16 cellular contexts compared by ENCODE assay signal in genomic region chr13:82693607-82694006, GRCh38.
DNase-seq lines count a peak whose midpoint lies in the region; ATAC-seq and TF ChIP-seq lines count a peak whose summit lies in the region.
"Had no signal": no experiment of that assay in that cellular context is flagged by ENCODE, and none has a peak within 500 bp of the region (broad histone marks: within the 10 kb centered on the region; RNA-seq: fewer than 3 reads in every experiment).

No MANE protein-coding gene starts in this region.

- no peaks in the 10 kb centered on the region for H3K36me3 Mint-ChIP-seq in effector memory CD8-positive, alpha-beta T cell (ENCODE audit: insufficient read depth)
- H3K36me3 Mint-ChIP-seq: CD8-positive, alpha-beta T cell had no signal

- H3K27me3 ChIP-seq in OCI-LY3 (ENCODE audit: low read depth, low read length), result no peaks in the 10 kb centered on the region
- no peaks in the 10 kb centered on the region for H3K27me3 ChIP-seq in Peyer's patch
- H3K27me3 ChIP-seq in upper lobe of right lung, result no peaks in the 10 kb centered on the region
- H3K27me3 ChIP-seq: BLaER1 had no signal

- H3K79me2 ChIP-seq in OCI-LY3 (ENCODE audit: low read length), result no peaks in the 10 kb centered on the region

- no peak for TF ChIP-seq CTCF in OCI-LY3 (IDR thresholded peaks at IDR 0.05; ENCODE audit: low read depth, low read length)
- no peak for TF ChIP-seq CTCF in Peyer's patch (IDR thresholded peaks at IDR 0.05)
- no peak for TF ChIP-seq CTCF in upper lobe of right lung (IDR thresholded peaks at IDR 0.05)

- H3K27me3 Mint-ChIP-seq in stimulated activated naive CD8-positive, alpha-beta T cell treated with anti-CD3 and anti-CD28 coated beads, Interleukin-15, amount 100 ng/mL, for 72 hours, result no peaks in the 10 kb centered on the region
- H3K27me3 Mint-ChIP-seq in effector memory CD8-positive, alpha-beta T cell, result no peaks in the 10 kb centered on the region

- 0 out of 2 replicates have a peak overlapping the region, but pooled peaks have one; percentile 7 for H2AFZ ChIP-seq in OCI-LY3 (ENCODE audit: low read depth, low read length)

- H3K27ac Mint-ChIP-seq in stimulated activated naive CD8-positive, alpha-beta T cell treated with anti-CD3 and anti-CD28 coated beads, Interleukin-15, amount 100 ng/mL, for 72 hours, result no peak overlapping the region
- no peak overlapping the region for H3K27ac Mint-ChIP-seq in effector memory CD8-positive, alpha-beta T cell
- H3K27ac Mint-ChIP-seq: CD8-positive, alpha-beta T cell had no signal

- H3K9me3 ChIP-seq in OCI-LY3 (ENCODE audit: insufficient read depth, low read length), result no peaks in the 10 kb centered on the region
- H3K9me3 ChIP-seq in Peyer's patch, result no peaks in the 10 kb centered on the region
- no peaks in the 10 kb centered on the region for H3K9me3 ChIP-seq in upper lobe of right lung
- H3K9me3 ChIP-seq: BLaER1 had no signal

- H3K9ac ChIP-seq in OCI-LY3 (ENCODE audit: low read length), result no peak overlapping the region
- H3K9ac ChIP-seq: BLaER1 had no signal

- TF ChIP-seq POLR2A in Peyer's patch (IDR thresholded peaks at IDR 0.05), result no peak

- intact Hi-C loops in upper lobe of right lung (cut with DNase I), result no loop called here

- peak; percentile 43 for ATAC-seq in stimulated activated naive CD8-positive, alpha-beta T cell treated with anti-CD3 and anti-CD28 coated beads, Interleukin-15, amount 100 ng/mL, for 72 hours
- no peak for ATAC-seq in stimulated activated naive CD8-positive, alpha-beta T cell treated with anti-CD3 and anti-CD28 coated beads, Interleukin-15, Interleukin-2, amounts not matched to agents 100 U/mL and 50 U/mL, for 24 hours
- ATAC-seq in effector memory CD8-positive, alpha-beta T cell (replicated peaks), result peak; percentile 19
- ATAC-seq in HG03196 (IDR thresholded peaks at IDR 0.05; ENCODE audit: unreplicated experiment), result no peak
- no peak for ATAC-seq in upper lobe of right lung
- ATAC-seq: CD8-positive, alpha-beta T cell; HepG2 had no signal

- H3K4me1 ChIP-seq in OCI-LY3 (ENCODE audit: low read length) (peaks cover 6% of the 10 kb centered on the region), Peyer's patch (no peaks in the 10 kb centered on the region), upper lobe of right lung (no peaks in the 10 kb centered on the region)

- no peak overlapping the region for H3K4me2 ChIP-seq in OCI-LY3 (ENCODE audit: low read length)
- H3K4me2 ChIP-seq: BLaER1 had no signal

- H3K9me3 Mint-ChIP-seq in stimulated activated naive CD8-positive, alpha-beta T cell treated with anti-CD3 and anti-CD28 coated beads, Interleukin-15, amount 100 ng/mL, for 72 hours, result no peaks in the 10 kb centered on the region
- no peaks in the 10 kb centered on the region for H3K9me3 Mint-ChIP-seq in effector memory CD8-positive, alpha-beta T cell
- H3K9me3 Mint-ChIP-seq: CD8-positive, alpha-beta T cell had no signal

- H3K4me3 Mint-ChIP-seq in stimulated activated naive CD8-positive, alpha-beta T cell treated with anti-CD3 and anti-CD28 coated beads, Interleukin-15, amount 100 ng/mL, for 72 hours, result no peak overlapping the region
- H3K4me3 Mint-ChIP-seq in effector memory CD8-positive, alpha-beta T cell, result no peak overlapping the region
- H3K4me3 Mint-ChIP-seq: CD8-positive, alpha-beta T cell had no signal

- H3K4me1 Mint-ChIP-seq in stimulated activated naive CD8-positive, alpha-beta T cell treated with anti-CD3 and anti-CD28 coated beads, Interleukin-15, amount 100 ng/mL, for 72 hours, result peaks cover 11% of the 10 kb centered on the region
- H3K4me1 Mint-ChIP-seq in effector memory CD8-positive, alpha-beta T cell (ENCODE audit: low read depth in 2 of 2), result peaks cover 9 to 10% of the 10 kb centered on the region in 2 donors

- H3K27ac ChIP-seq in OCI-LY3 (ENCODE audit: low read length) (no peak overlapping the region), Peyer's patch (no peak overlapping the region), upper lobe of right lung (no peak overlapping the region)
- H3K27ac ChIP-seq: BLaER1 had no signal

- H3K36me3 ChIP-seq in OCI-LY3 (replicated peaks; ENCODE audit: low read depth, low read length) (no peaks in the 10 kb centered on the region), Peyer's patch (no peaks in the 10 kb centered on the region), upper lobe of right lung (no peaks in the 10 kb centered on the region)
- H3K36me3 ChIP-seq: BLaER1 had no signal

- no peak for DNase-seq in stimulated activated naive CD8-positive, alpha-beta T cell treated with anti-CD3 and anti-CD28 coated beads, Interleukin-15, amount 100 ng/mL, for 72 hours
- no peak for DNase-seq in stimulated activated naive CD8-positive, alpha-beta T cell treated with anti-CD3 and anti-CD28 coated beads, Interleukin-15, Interleukin-2, amounts not matched to agents 100 U/mL and 50 U/mL, for 24 hours
- no peak for DNase-seq in effector memory CD8-positive, alpha-beta T cell
- no peak for DNase-seq in SW480 (ENCODE audit: low spot score)
- no peak for DNase-seq in Peyer's patch
- no peak for DNase-seq in upper lobe of right lung
- DNase-seq: 8988T; Calu3; CD8-positive, alpha-beta T cell; GF-D8; HCEC 1CT; KG1 had no signal

- no peak overlapping the region for H3K4me3 ChIP-seq in OCI-LY3 (ENCODE audit: low read length)
- H3K4me3 ChIP-seq in Peyer's patch, result no peak overlapping the region
- H3K4me3 ChIP-seq in upper lobe of right lung, result no peak overlapping the region
- H3K4me3 ChIP-seq: BLaER1 had no signal

- H4K20me1 ChIP-seq in OCI-LY3 (ENCODE audit: insufficient read depth, low read length), result no peaks in the 10 kb centered on the region
- H4K20me1 ChIP-seq: BLaER1 had no signal

Comparison
In these comparisons a context has a peak if more than half of its experiments do, and no peak if none do; other contexts are left out.
1. ATAC-seq: peak in stimulated activated naive CD8-positive, alpha-beta T cell treated with anti-CD3 and anti-CD28 coated beads, Interleukin-15, amount 100 ng/mL, for 72 hours (single experiment) and effector memory CD8-positive, alpha-beta T cell (single experiment); none in stimulated activated naive CD8-positive, alpha-beta T cell treated with anti-CD3 and anti-CD28 coated beads, Interleukin-15, Interleukin-2, amounts not matched to agents 100 U/mL and 50 U/mL, for 24 hours (single experiment), HG03196 (single experiment) and upper lobe of right lung (single experiment).